32 cellular contexts compared by ENCODE assay signal in genomic region chr7:138083859-138084258, GRCh38. TPM values are rescaled to one million over a fixed set of nuclear protein-coding genes. Genes with fewer than 3 reads are reported as not detected.
"Had no signal": no experiment of that assay in that cellular context is flagged by ENCODE, and none has a peak within 500 bp of the region (broad histone marks: within the 10 kb centered on the region; RNA-seq: fewer than 3 reads in every experiment).

No MANE protein-coding gene starts in this region.

- H3K27ac ChIP-seq: stomach, suprapubic skin, testis, thoracic aorta, thyroid gland, tibial artery, tibial nerve, transverse colon, upper lobe of left lung, upper lobe of right lung, uterus, vagina had no signal

- ATAC-seq: stimulated activated effector memory CD8-positive, alpha-beta T cell treated with anti-CD3 and anti-CD28 coated beads, Interleukin-12 subunit alpha, Interleukin-12 subunit beta, amount 100 ng/mL, for 72 hours; stimulated activated memory B cell treated with anti-CD40 and anti-IgM and Interleukin-4, amounts not matched to agents 10 μg/mL and 1 μg/mL and 100 μg/mL, for 72 hours; stimulated activated naive B cell treated with anti-CD40 and anti-IgM and Interleukin-4, amounts not matched to agents 10 μg/mL and 1 μg/mL and 100 μg/mL, for 72 hours; stimulated activated naive CD8-positive, alpha-beta T cell treated with anti-CD3 and anti-CD28 coated beads, Interleukin-15, amount 100 ng/mL, for 72 hours; stimulated activated naive CD8-positive, alpha-beta T cell treated with anti-CD3 and anti-CD28 coated beads, Interleukin-15, Interleukin-2, amounts not matched to agents 100 U/mL and 50 U/mL, for 24 hours; upper lobe of right lung had no signal

- H3K27me3 ChIP-seq: stomach, suprapubic skin, testis, thyroid gland, tibial artery, tibial nerve, transverse colon, upper lobe of left lung, upper lobe of right lung, uterus, vagina had no signal

- H3K4me1 Mint-ChIP-seq: stimulated activated effector memory CD8-positive, alpha-beta T cell treated with anti-CD3 and anti-CD28 coated beads, Interleukin-12 subunit alpha, Interleukin-12 subunit beta, amount 100 ng/mL, for 72 hours; stimulated activated memory B cell treated with anti-CD40 and anti-IgM and Interleukin-4, amounts not matched to agents 10 μg/mL and 1 μg/mL and 100 μg/mL, for 72 hours; stimulated activated naive CD8-positive, alpha-beta T cell treated with anti-CD3 and anti-CD28 coated beads, Interleukin-15, amount 100 ng/mL, for 72 hours had no signal

- DNase-seq: stimulated activated CD4-positive, alpha-beta T cell treated with anti-CD3 and anti-CD28 coated beads, Interleukin-2, amount 100 ng/mL, for 48 hours; stimulated activated CD4-positive, alpha-beta T cell treated with anti-CD3 and anti-CD28 coated beads, Interleukin-4, amount 100 ng/mL, for 1 hour; stimulated activated CD4-positive, alpha-beta T cell treated with anti-CD3 and anti-CD28 coated beads, Interleukin-4, amount 100 ng/mL, for 24 hours; stimulated activated CD4-positive, alpha-beta T cell treated with anti-CD3 and anti-CD28 coated beads, Interleukin-4, amount 100 ng/mL, for 4 hours; stimulated activated CD8-positive, alpha-beta memory T cell treated with anti-CD3 and anti-CD28 coated beads, Interleukin-4, amount 100 ng/mL, for 48 hours; stimulated activated naive B cell treated with anti-CD40 and anti-IgM and Interleukin-4, amounts not matched to agents 10 μg/mL and 1 μg/mL and 100 μg/mL, for 72 hours; stimulated activated naive CD4-positive, alpha-beta T cell; stimulated activated naive CD4-positive, alpha-beta T cell treated with Interleukin-2 at 50 U/mL for 16 hours; stimulated activated naive CD8-positive, alpha-beta T cell treated with anti-CD3 and anti-CD28 coated beads, Interleukin-15, amount 100 ng/mL, for 72 hours; stimulated activated naive CD8-positive, alpha-beta T cell treated with anti-CD3 and anti-CD28 coated beads, Interleukin-15, Interleukin-2, amounts not matched to agents 100 U/mL and 50 U/mL, for 24 hours; stomach; substantia nigra; testis; thyroid gland; tibial artery; transverse colon; trophoblast cell; upper lobe of left lung; upper lobe of right lung; uterus had no signal

- FAIRE-seq: urothelium cell line had no signal

- H3K27ac Mint-ChIP-seq: stimulated activated effector memory CD8-positive, alpha-beta T cell treated with anti-CD3 and anti-CD28 coated beads, Interleukin-12 subunit alpha, Interleukin-12 subunit beta, amount 100 ng/mL, for 72 hours; stimulated activated memory B cell treated with anti-CD40 and anti-IgM and Interleukin-4, amounts not matched to agents 10 μg/mL and 1 μg/mL and 100 μg/mL, for 72 hours; stimulated activated naive B cell treated with anti-CD40 and anti-IgM and Interleukin-4, amounts not matched to agents 10 μg/mL and 1 μg/mL and 100 μg/mL, for 72 hours; stimulated activated naive CD8-positive, alpha-beta T cell treated with anti-CD3 and anti-CD28 coated beads, Interleukin-15, Interleukin-2, amounts not matched to agents 100 ng/mL and 50 ng/mL, for 24 hours; type B pancreatic cell had no signal

- H3K36me3 ChIP-seq: stomach, suprapubic skin, thoracic aorta, thyroid gland, tibial artery, tibial nerve, transverse colon, upper lobe of left lung, upper lobe of right lung, uterus, vagina had no signal

- H3K4me3 Mint-ChIP-seq: stimulated activated effector memory CD8-positive, alpha-beta T cell treated with anti-CD3 and anti-CD28 coated beads, Interleukin-12 subunit alpha, Interleukin-12 subunit beta, amount 100 ng/mL, for 72 hours; stimulated activated memory B cell treated with anti-CD40 and anti-IgM and Interleukin-4, amounts not matched to agents 10 μg/mL and 1 μg/mL and 100 μg/mL, for 72 hours; stimulated activated naive B cell treated with anti-CD40 and anti-IgM and Interleukin-4, amounts not matched to agents 10 μg/mL and 1 μg/mL and 100 μg/mL, for 72 hours; stimulated activated naive CD8-positive, alpha-beta T cell treated with anti-CD3 and anti-CD28 coated beads, Interleukin-15, amount 100 ng/mL, for 72 hours; stimulated activated naive CD8-positive, alpha-beta T cell treated with anti-CD3 and anti-CD28 coated beads, Interleukin-15, Interleukin-2, amounts not matched to agents 100 ng/mL and 50 ng/mL, for 24 hours; type B pancreatic cell had no signal

- H3K36me3 Mint-ChIP-seq: stimulated activated effector memory CD8-positive, alpha-beta T cell treated with anti-CD3 and anti-CD28 coated beads, Interleukin-12 subunit alpha, Interleukin-12 subunit beta, amount 100 ng/mL, for 72 hours; stimulated activated memory B cell treated with anti-CD40 and anti-IgM and Interleukin-4, amounts not matched to agents 10 μg/mL and 1 μg/mL and 100 μg/mL, for 72 hours; stimulated activated naive B cell treated with anti-CD40 and anti-IgM and Interleukin-4, amounts not matched to agents 10 μg/mL and 1 μg/mL and 100 μg/mL, for 72 hours; type B pancreatic cell had no signal

- H3K4me3 ChIP-seq: stomach, suprapubic skin, testis, thoracic aorta, thyroid gland, tibial artery, tibial nerve, transverse colon, upper lobe of left lung, upper lobe of right lung, uterus, vagina had no signal

- H3K4me1 ChIP-seq: stomach, suprapubic skin, testis, thyroid gland, tibial artery, tibial nerve, transverse colon, upper lobe of left lung, upper lobe of right lung, uterus, vagina had no signal

- H3K27me3 Mint-ChIP-seq: stimulated activated naive CD8-positive, alpha-beta T cell treated with anti-CD3 and anti-CD28 coated beads, Interleukin-15, amount 100 ng/mL, for 72 hours; stimulated activated naive CD8-positive, alpha-beta T cell treated with anti-CD3 and anti-CD28 coated beads, Interleukin-15, Interleukin-2, amounts not matched to agents 100 ng/mL and 50 ng/mL, for 24 hours; type B pancreatic cell had no signal

- H3K9me3 ChIP-seq: stomach, suprapubic skin, testis, thoracic aorta, thyroid gland, tibial artery, tibial nerve, transverse colon, upper lobe of left lung, upper lobe of right lung, uterus, vagina had no signal

- H3K9me3 Mint-ChIP-seq: stimulated activated effector memory CD8-positive, alpha-beta T cell treated with anti-CD3 and anti-CD28 coated beads, Interleukin-12 subunit alpha, Interleukin-12 subunit beta, amount 100 ng/mL, for 72 hours; stimulated activated memory B cell treated with anti-CD40 and anti-IgM and Interleukin-4, amounts not matched to agents 10 μg/mL and 1 μg/mL and 100 μg/mL, for 72 hours; stimulated activated naive CD8-positive, alpha-beta T cell treated with anti-CD3 and anti-CD28 coated beads, Interleukin-15, amount 100 ng/mL, for 72 hours; stimulated activated naive CD8-positive, alpha-beta T cell treated with anti-CD3 and anti-CD28 coated beads, Interleukin-15, Interleukin-2, amounts not matched to agents 100 ng/mL and 50 ng/mL, for 24 hours; type B pancreatic cell had no signal

RNA-seq across cellular contexts. Expression of gene AKR1D1, which starts 7.6 kb away (rescaled TPM):
- total RNA-seq: stomach, temporal lobe, thoracic aorta, thyroid gland, tibial nerve, transverse colon, upper lobe of right lung, ureter, urinary bladder, uterus, vagina had no signal
- polyA plus RNA-seq: stomach, urinary bladder had no signal
